In genomic region chr2:174580951-174581350, GRCh38 we compare ENCODE assay signal across 16 cellular contexts. TPM values are rescaled to one million over a fixed set of nuclear protein-coding genes. Genes with fewer than 3 reads are reported as not detected.
A peak's percentile ranks its signal among the peaks of the same experiment; 100 is the strongest.
DNase-seq lines count a peak whose midpoint lies in the region; ATAC-seq lines count a peak whose summit lies in the region.
"Had no signal": no experiment of that assay in that cellular context is flagged by ENCODE, and none has a peak within 500 bp of the region (broad histone marks: within the 10 kb centered on the region; RNA-seq: fewer than 3 reads in every experiment).

No MANE protein-coding gene starts in this region.

- H3K27ac Mint-ChIP-seq in activated T-cell treated with anti-CD3 and anti-CD28 coated beads, Interleukin-2, amount 50 U/mL, for 72 hours, result peak overlapping the region; percentile 96
- H3K27ac Mint-ChIP-seq in activated naive CD4-positive, alpha-beta T cell treated with anti-CD3 and anti-CD28 coated beads, Interleukin-2, amount 50 U/mL, for 72 hours, result peak overlapping the region; percentile 17 to 73
- peak overlapping the region; percentile 89 to 96 (median 94) for H3K27ac Mint-ChIP-seq in immature natural killer cell
- H3K27ac Mint-ChIP-seq in stimulated activated naive B cell treated with anti-CD40 and anti-IgM and Interleukin-4, amounts not matched to agents 10 μg/mL and 1 μg/mL and 100 μg/mL, for 72 hours, result peak overlapping the region; percentile 74

- peaks cover 7 to 39% of the 10 kb centered on the region in 2 donors for H3K36me3 Mint-ChIP-seq in activated T-cell treated with anti-CD3 and anti-CD28 coated beads, Interleukin-2, amount 50 U/mL, for 72 hours (ENCODE audit: insufficient read depth in 2 of 2)
- peaks cover 21 to 42% of the 10 kb centered on the region in 2 donors for H3K36me3 Mint-ChIP-seq in activated naive CD4-positive, alpha-beta T cell treated with anti-CD3 and anti-CD28 coated beads, Interleukin-2, amount 50 U/mL, for 72 hours
- peaks cover 8 to 62% (median 37%) of the 10 kb centered on the region in 3 donors for H3K36me3 Mint-ChIP-seq in immature natural killer cell
- peaks cover 34 to 58% of the 10 kb centered on the region in 2 donors for H3K36me3 Mint-ChIP-seq in stimulated activated naive B cell treated with anti-CD40 and anti-IgM and Interleukin-4, amounts not matched to agents 10 μg/mL and 1 μg/mL and 100 μg/mL, for 72 hours

- H3K27me3 Mint-ChIP-seq in activated T-cell treated with anti-CD3 and anti-CD28 coated beads, Interleukin-2, amount 50 U/mL, for 72 hours (ENCODE audit: low read depth), result no peaks in the 10 kb centered on the region
- peaks cover 0 to 3% (median 1%) of the 10 kb centered on the region in 3 donors for H3K27me3 Mint-ChIP-seq in immature natural killer cell (ENCODE audit: low read depth in 3 of 3)
- no peaks in the 10 kb centered on the region for H3K27me3 Mint-ChIP-seq in stimulated activated naive B cell treated with anti-CD40 and anti-IgM and Interleukin-4, amounts not matched to agents 10 μg/mL and 1 μg/mL and 100 μg/mL, for 72 hours

- DNase-seq in activated T-cell treated with anti-CD3 and anti-CD28 coated beads, Interleukin-2, amount 50 U/mL, for 72 hours, result no peak
- DNase-seq in activated T-cell treated with anti-CD3 and anti-CD28 coated beads, Interleukin-2, amount 50 U/mL, for 48 hours, result no peak
- DNase-seq in activated naive CD4-positive, alpha-beta T cell treated with anti-CD3 and anti-CD28 coated beads, Interleukin-2, amount 50 U/mL, for 72 hours (ENCODE audit: low spot score in 2 of 2), result no peak
- DNase-seq in immature natural killer cell (no peak), NCI-H1417 (lab: John Stamatoyannopoulos, UW) (no peak), HK-2 (ENCODE audit: unreplicated experiment) (no peak), SHP77 treated with DMSO at 0.1 percent for 48 hours (lab: John Stamatoyannopoulos, UW) (no peak)
- no peak for DNase-seq in stimulated activated naive B cell treated with anti-CD40 and anti-IgM and Interleukin-4, amounts not matched to agents 10 μg/mL and 1 μg/mL and 100 μg/mL, for 72 hours
- DNase-seq: ACHN, colonic mucosa, COR-L47, NCI-H2029 treated with DMSO at 0.1 percent for 48 hours, NCI-H526, PC-3 had no signal

- H3K4me3 Mint-ChIP-seq in activated T-cell treated with anti-CD3 and anti-CD28 coated beads, Interleukin-2, amount 50 U/mL, for 72 hours, result peak overlapping the region in 1 of 2 donors; percentile 48
- peak overlapping the region in 3 of 5 donors; percentile 5 to 72 (median 24) for H3K4me3 Mint-ChIP-seq in immature natural killer cell
- peak overlapping the region in 1 of 2 donors; percentile 23 for H3K4me3 Mint-ChIP-seq in stimulated activated naive B cell treated with anti-CD40 and anti-IgM and Interleukin-4, amounts not matched to agents 10 μg/mL and 1 μg/mL and 100 μg/mL, for 72 hours

- ATAC-seq in activated T-cell treated with anti-CD3 and anti-CD28 coated beads, Interleukin-2, amount 50 U/mL, for 72 hours (replicated peaks in 1 of 2), result no peak
- no peak for ATAC-seq in activated naive CD4-positive, alpha-beta T cell treated with anti-CD3 and anti-CD28 coated beads, Interleukin-2, amount 50 U/mL, for 72 hours
- no peak for ATAC-seq in stimulated activated naive B cell treated with anti-CD40 and anti-IgM and Interleukin-4, amounts not matched to agents 10 μg/mL and 1 μg/mL and 100 μg/mL, for 72 hours (replicated peaks)
- ATAC-seq: PC-3, SK-N-SH treated with all-trans-retinoic acid at 6 μM for 48 hours had no signal

- no peaks in the 10 kb centered on the region for H3K9me3 Mint-ChIP-seq in activated T-cell treated with anti-CD3 and anti-CD28 coated beads, Interleukin-2, amount 50 U/mL, for 72 hours
- no peaks in the 10 kb centered on the region for H3K9me3 Mint-ChIP-seq in activated naive CD4-positive, alpha-beta T cell treated with anti-CD3 and anti-CD28 coated beads, Interleukin-2, amount 50 U/mL, for 72 hours
- H3K9me3 Mint-ChIP-seq in immature natural killer cell, result no peaks in the 10 kb centered on the region
- H3K9me3 Mint-ChIP-seq in stimulated activated naive B cell treated with anti-CD40 and anti-IgM and Interleukin-4, amounts not matched to agents 10 μg/mL and 1 μg/mL and 100 μg/mL, for 72 hours, result no peaks in the 10 kb centered on the region

- peaks cover 69% of the 10 kb centered on the region for H3K4me1 Mint-ChIP-seq in activated T-cell treated with anti-CD3 and anti-CD28 coated beads, Interleukin-2, amount 50 U/mL, for 72 hours (ENCODE audit: low read depth)
- peaks cover 81 to 84% of the 10 kb centered on the region in 2 donors for H3K4me1 Mint-ChIP-seq in immature natural killer cell
- H3K4me1 Mint-ChIP-seq in stimulated activated naive B cell treated with anti-CD40 and anti-IgM and Interleukin-4, amounts not matched to agents 10 μg/mL and 1 μg/mL and 100 μg/mL, for 72 hours, result peaks cover 25 to 63% of the 10 kb centered on the region in 2 donors

RNA-seq across cellular contexts. Expression of gene WIPF1, which starts 16.7 kb away (rescaled TPM):
- total RNA-seq in activated T-cell treated with anti-CD3 and anti-CD28 coated beads, Interleukin-2, amount 50 U/mL, for 72 hours, result 100 to 1,000 TPM; 198 to 237 TPM
- total RNA-seq in activated naive CD4-positive, alpha-beta T cell treated with anti-CD3 and anti-CD28 coated beads, Interleukin-2, amount 50 U/mL, for 72 hours, result 100 to 1,000 TPM; 138 to 262 TPM
- polyA plus RNA-seq in immature natural killer cell, result 100 to 1,000 TPM in 2 of 3 donors, 10 to 100 TPM in 1; 93.7 to 252 (median 131) TPM
- total RNA-seq: G401 had no signal

Comparison
In these comparisons a context has a peak if more than half of its experiments do, and no peak if none do; other contexts are left out.
1. H3K27ac Mint-ChIP-seq: peak in every context shown above with its lines; median percentile 96 in activated T-cell treated with anti-CD3 and anti-CD28 coated beads, Interleukin-2, amount 50 U/mL, for 72 hours; 94 in immature natural killer cell; 74 in stimulated activated naive B cell treated with anti-CD40 and anti-IgM and Interleukin-4, amounts not matched to agents 10 μg/mL and 1 μg/mL and 100 μg/mL, for 72 hours; 45 in activated naive CD4-positive, alpha-beta T cell treated with anti-CD3 and anti-CD28 coated beads, Interleukin-2, amount 50 U/mL, for 72 hours.